Comparison of ENCODE assay signal across 8 cellular contexts in the genomic region with DNA sequence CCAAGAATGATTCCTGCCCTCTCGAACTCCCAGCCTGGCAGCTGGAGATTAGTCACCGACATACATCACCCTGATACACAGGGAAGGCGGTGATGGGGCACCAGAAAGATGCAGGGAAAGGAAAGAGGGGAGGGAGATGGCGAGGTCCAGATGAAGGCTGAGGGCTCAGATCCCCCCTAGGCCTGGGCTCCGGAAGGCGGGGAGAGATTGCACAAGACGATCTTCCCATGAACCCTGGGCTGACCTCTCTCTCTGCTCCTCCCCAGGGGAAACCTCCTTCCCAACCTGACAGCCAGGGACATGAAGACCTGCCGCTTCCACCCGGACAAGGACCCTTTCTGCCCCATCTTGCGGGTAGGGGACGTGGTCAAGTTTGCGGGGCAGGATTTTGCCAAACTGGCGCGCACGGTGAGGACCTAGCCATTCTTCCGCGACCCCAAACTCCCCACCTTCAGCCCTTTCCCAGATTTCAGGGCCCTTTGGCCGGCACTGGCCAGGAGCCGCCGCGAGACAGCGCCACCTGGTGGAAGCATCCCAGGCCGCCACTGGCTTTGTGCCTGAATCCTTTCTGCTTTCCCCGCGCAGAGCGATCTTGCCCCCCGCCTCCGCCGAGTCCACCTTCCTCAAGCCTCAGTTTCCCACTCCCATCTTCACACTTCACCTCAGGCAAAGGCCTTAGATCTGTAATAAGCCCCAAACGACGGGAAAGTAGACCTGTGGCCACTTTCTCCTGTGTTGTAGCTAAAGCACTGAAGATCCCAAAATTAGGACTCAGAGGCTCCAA. TPM values are rescaled to one million over a fixed set of nuclear protein-coding genes. Genes with fewer than 3 reads are reported as not detected.
DNase-seq lines count a peak whose midpoint lies in the region; ATAC-seq and TF ChIP-seq lines count a peak whose summit lies in the region.

No MANE protein-coding gene starts in this region.

- no peaks in the 10 kb centered on the region for H3K79me2 ChIP-seq in hepatocyte

- peak; percentile 82 for TF ChIP-seq CTCF in hepatocyte (IDR thresholded peaks at IDR 0.05; ENCODE audit: poor library complexity)

- no peaks in the 10 kb centered on the region for H4K20me1 ChIP-seq in hepatocyte (ENCODE audit: insufficient read depth, poor library complexity, severe bottlenecking)

- H3K27ac ChIP-seq in hepatocyte, result no peak overlapping the region
- H3K27ac ChIP-seq in skeletal muscle tissue (ENCODE audit: low read depth, low read length), result no peak overlapping the region

- H3K9me3 ChIP-seq in hepatocyte (ENCODE audit: low read depth), result no peaks in the 10 kb centered on the region
- H3K9me3 ChIP-seq in skeletal muscle tissue (ENCODE audit: control insufficient read depth in 3 of 3, low read length in 3 of 3), result no peaks in the 10 kb centered on the region

- H3K4me2 ChIP-seq in hepatocyte, result peak overlapping the region; percentile 72

- H3K4me3 ChIP-seq in H7 (ENCODE audit: insufficient read depth, low read depth, low read length), result peak overlapping the region; percentile 32
- no peak overlapping the region for H3K4me3 ChIP-seq in hepatocyte
- peak overlapping the region in 2 of 3 donors; percentile 35 to 48 for H3K4me3 ChIP-seq in skeletal muscle tissue (ENCODE audit: low read length in 3 of 3)

- no peaks in the 10 kb centered on the region for H3K4me1 ChIP-seq in hepatocyte (ENCODE audit: insufficient read depth)
- peaks cover 6 to 13% (median 12%) of the 10 kb centered on the region in 3 donors for H3K4me1 ChIP-seq in skeletal muscle tissue (ENCODE audit: control insufficient read depth in 3 of 3, insufficient read depth in 3 of 3, low read length in 3 of 3)

- H3K36me3 ChIP-seq in H7 (replicated peaks; ENCODE audit: control insufficient read depth, insufficient read depth, low read length), result no peaks in the 10 kb centered on the region
- no peaks in the 10 kb centered on the region for H3K36me3 ChIP-seq in hepatocyte (replicated peaks; ENCODE audit: insufficient read depth, low read depth)
- H3K36me3 ChIP-seq in skeletal muscle tissue (ENCODE audit: control insufficient read depth in 3 of 3, insufficient read depth in 3 of 3, low read length in 3 of 3), result no peaks in the 10 kb centered on the region

- ATAC-seq in SK-N-SH treated with all-trans-retinoic acid at 6 μM for 48 hours (peak; percentile 84), HG03097 (IDR thresholded peaks at IDR 0.05; ENCODE audit: low FRiP score, unreplicated experiment) (no peak), GM21825 (IDR thresholded peaks at IDR 0.05; ENCODE audit: unreplicated experiment) (no peak)

- peak; percentile 65 for DNase-seq in AG08395 (ENCODE audit: low spot score)
- DNase-seq in H7, result peak; percentile 94
- peak; percentile 70 for DNase-seq in amniotic epithelial cell (ENCODE audit: low read depth)
- peak; percentile 74 for DNase-seq in hepatocyte (ENCODE audit: low spot score)

- no peak overlapping the region for H2AFZ ChIP-seq in hepatocyte

- peak overlapping the region in 2 of 3 donors; percentile 4 to 25 for H3K9ac ChIP-seq in skeletal muscle tissue (ENCODE audit: low read depth in 1 of 3, low read length in 3 of 3)

- WGBS in hepatocyte (ENCODE audit: low lambda C conversion rate, missing lambda C conversion rate), result 21% methylated on average over 31 of the region's 31 CpGs

- no peaks in the 10 kb centered on the region for H3K9me2 ChIP-seq in hepatocyte (replicated peaks; ENCODE audit: insufficient read depth)

- H3K27me3 ChIP-seq in H7 (ENCODE audit: control insufficient read depth, insufficient read depth, low read length) (peaks cover 1% of the 10 kb centered on the region; the same call in 1 of the 2 replicates), hepatocyte (no peaks in the 10 kb centered on the region), skeletal muscle tissue (ENCODE audit: control insufficient read depth in 3 of 3, insufficient read depth in 3 of 3, low read length in 3 of 3) (no peaks in the 10 kb centered on the region)

TF ChIP-seq in SK-N-SH treated with all-trans-retinoic acid at 6 μM for 48 hours, 23 proteins besides CTCF, POLR2A, EP300 and RAD21:
- TF ChIP-seq ZNF565 (CRISPR knock-in tag; conservative IDR thresholded peaks at IDR 0.05; ENCODE audit: low read depth) (no peak), OSR1 (CRISPR knock-in tag; IDR thresholded peaks at IDR 0.05) (no peak), CSDC2 (CRISPR knock-in tag; IDR thresholded peaks at IDR 0.05) (no peak), GLIS3 (CRISPR knock-in tag; IDR thresholded peaks at IDR 0.05) (no peak), ESRRG (CRISPR knock-in tag; IDR thresholded peaks at IDR 0.05) (no peak), ZFP30 (CRISPR knock-in tag; IDR thresholded peaks at IDR 0.05) (no peak), TOX (CRISPR knock-in tag; IDR thresholded peaks at IDR 0.05; ENCODE audit: borderline replicate concordance) (no peak), ZNF8 (CRISPR knock-in tag; IDR thresholded peaks at IDR 0.05) (no peak), ZC3H10 (CRISPR knock-in tag; IDR thresholded peaks at IDR 0.05) (no peak), ZFP3 (CRISPR knock-in tag; IDR thresholded peaks at IDR 0.05) (no peak), PPARA (CRISPR knock-in tag; IDR thresholded peaks at IDR 0.05; ENCODE audit: borderline replicate concordance) (no peak), ISL1 (CRISPR knock-in tag; IDR thresholded peaks at IDR 0.05) (no peak)
- TF ChIP-seq, protein P1, sequence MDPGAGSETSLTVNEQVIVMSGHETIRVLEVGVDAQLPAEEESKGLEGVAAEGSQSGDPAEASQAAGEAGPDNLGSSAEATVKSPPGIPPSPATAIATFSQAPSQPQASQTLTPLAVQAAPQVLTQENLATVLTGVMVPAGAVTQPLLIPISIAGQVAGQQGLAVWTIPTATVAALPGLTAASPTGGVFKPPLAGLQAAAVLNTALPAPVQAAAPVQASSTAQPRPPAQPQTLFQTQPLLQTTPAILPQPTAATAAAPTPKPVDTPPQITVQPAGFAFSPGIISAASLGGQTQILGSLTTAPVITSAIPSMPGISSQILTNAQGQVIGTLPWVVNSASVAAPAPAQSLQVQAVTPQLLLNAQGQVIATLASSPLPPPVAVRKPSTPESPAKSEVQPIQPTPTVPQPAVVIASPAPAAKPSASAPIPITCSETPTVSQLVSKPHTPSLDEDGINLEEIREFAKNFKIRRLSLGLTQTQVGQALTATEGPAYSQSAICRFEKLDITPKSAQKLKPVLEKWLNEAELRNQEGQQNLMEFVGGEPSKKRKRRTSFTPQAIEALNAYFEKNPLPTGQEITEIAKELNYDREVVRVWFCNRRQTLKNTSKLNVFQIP (CRISPR knock-in tag; IDR thresholded peaks at IDR 0.05; ENCODE audit: borderline replicate concordance, low read depth), result no peak

RNA-seq across cellular contexts. Expression of a gene that starts 11.5 kb away (rescaled TPM):
- total RNA-seq in H7 (2014; rRNA removed; shearing (Covaris generic)), result not detected in 2 replicates
- 0.16 TPM in 1 of 2 replicates, not detected in the other for total RNA-seq in hepatocyte
- not detected in 2 replicates for polyA plus RNA-seq in hepatocyte
- total RNA-seq in skeletal muscle tissue, result 1.6 TPM

RNA-seq across cellular contexts. Expression of a gene that starts 14.0 kb away (rescaled TPM):
- 158 and 173 TPM in 2 replicates for total RNA-seq in H7 (2014; rRNA removed; shearing (Covaris generic))
- 64.6 and 68.6 TPM in 2 replicates for total RNA-seq in hepatocyte
- polyA plus RNA-seq in hepatocyte, result 34.0 and 42.3 TPM in 2 replicates
- total RNA-seq in skeletal muscle tissue, result 38.6 TPM

RNA-seq across cellular contexts. Expression of a gene that starts 24.9 kb away (rescaled TPM):
- 38.3 and 48.5 TPM in 2 replicates for total RNA-seq in H7 (2014; rRNA removed; shearing (Covaris generic))
- total RNA-seq in hepatocyte, result 30.7 and 54.9 TPM in 2 replicates
- polyA plus RNA-seq in hepatocyte, result 104 and 114 TPM in 2 replicates
- 65.2 TPM for total RNA-seq in skeletal muscle tissue

RNA-seq across cellular contexts. Expression of a gene that starts 31.3 kb away (rescaled TPM):
- total RNA-seq in H7 (2014; rRNA removed; shearing (Covaris generic)), result not detected in 2 replicates
- total RNA-seq in hepatocyte, result not detected in 2 replicates
- not detected in 2 replicates for polyA plus RNA-seq in hepatocyte
- 2.6 TPM for total RNA-seq in skeletal muscle tissue

RNA-seq across cellular contexts. Expression of a gene that starts 40.8 kb away (rescaled TPM):
- total RNA-seq in H7 (2014; rRNA removed; shearing (Covaris generic)), result not detected in 2 replicates
- total RNA-seq in hepatocyte, result not detected in 2 replicates
- polyA plus RNA-seq in hepatocyte, result not detected in 2 replicates
- 1.0 TPM for total RNA-seq in skeletal muscle tissue
